In genomic region chrX:74382613-74383012, GRCh38 we compare ENCODE assay signal across 8 cellular contexts. TPM values are rescaled to one million over a fixed set of nuclear protein-coding genes. Genes with fewer than 3 reads are reported as not detected.
DNase-seq lines count a peak whose midpoint lies in the region; ATAC-seq and TF ChIP-seq lines count a peak whose summit lies in the region.

No MANE protein-coding gene starts in this region.

- H3K27me3 ChIP-seq in CD8-positive, alpha-beta memory T cell (ENCODE audit: insufficient read depth, low read length, poor library complexity, severe bottlenecking), result no peaks in the 10 kb centered on the region
- H3K27me3 ChIP-seq in heart left ventricle, result peaks cover 0 to 25% (median 0%) of the 10 kb centered on the region in 9 donors

- WGBS in heart left ventricle, 4 donors, result 31 to 47% (median 36%) methylated on average over 2 of the region's 2 CpGs

- H3K36me3 ChIP-seq in CD8-positive, alpha-beta memory T cell (ENCODE audit: insufficient read depth, low read length), result no peaks in the 10 kb centered on the region
- no peaks in the 10 kb centered on the region for H3K36me3 ChIP-seq in heart left ventricle

- POLR2A ChIA-PET in CD8-positive, alpha-beta memory T cell (lab: Charles Lee), result no interaction called here

- TF ChIP-seq POLR2A in heart left ventricle (IDR thresholded peaks at IDR 0.05), result no peak

- ATAC-seq in GM19455 (IDR thresholded peaks at IDR 0.05; ENCODE audit: unreplicated experiment) (peak; percentile 79), heart left ventricle (peak; percentile 77 to 90 (median 85)), GM21447 (IDR thresholded peaks at IDR 0.05; ENCODE audit: unreplicated experiment) (no peak)

- no peaks in the 10 kb centered on the region for H3K4me1 ChIP-seq in CD8-positive, alpha-beta memory T cell (ENCODE audit: insufficient read depth, low read length)
- no peaks in the 10 kb centered on the region for H3K4me1 ChIP-seq in heart left ventricle

- DNase-seq in CD8-positive, alpha-beta memory T cell, result peak; percentile 14 to 52 (median 25)
- DNase-seq in SKM-1 (lab: John Stamatoyannopoulos, UW; ENCODE audit: unreplicated experiment) (peak; percentile 29), heart left ventricle (peak in 4 of 5 donors; percentile 27 to 66 (median 42)), renal cortical epithelial cell (ENCODE audit: low read depth) (peak; percentile 47)
- DNase-seq in activated naive CD8-positive, alpha-beta T cell treated with anti-CD3 and anti-CD28 coated beads, Interleukin-2, amount 50 U/mL, for 16 hours (ENCODE audit: low read depth, low spot score), result peak; percentile 27

- H3K27ac ChIP-seq in CD8-positive, alpha-beta memory T cell (ENCODE audit: low read depth, low read length), result no peak overlapping the region
- H3K27ac ChIP-seq in heart left ventricle, result no peak overlapping the region

- no peaks in the 10 kb centered on the region for H3K9me3 ChIP-seq in CD8-positive, alpha-beta memory T cell (ENCODE audit: low read length)
- H3K9me3 ChIP-seq in heart left ventricle, result no peaks in the 10 kb centered on the region

- H3K4me3 Mint-ChIP-seq in CD8-positive, alpha-beta memory T cell, result no peak overlapping the region

- intact Hi-C loops in heart left ventricle (cut with DNase I), result loop anchor here in 9 of 10 donors (1.0 to 10.0 kb wide), 7 partner anchors 153 to 172 kb away; no protein-coding TSS in a partner anchor

- no peak overlapping the region for H3K4me3 ChIP-seq in CD8-positive, alpha-beta memory T cell (ENCODE audit: low read length)
- H3K4me3 ChIP-seq in heart left ventricle, result no peak overlapping the region

- H3K27ac Mint-ChIP-seq in CD8-positive, alpha-beta memory T cell, result no peak overlapping the region

- H3K36me3 Mint-ChIP-seq in CD8-positive, alpha-beta memory T cell, result no peaks in the 10 kb centered on the region

- H3K4me1 Mint-ChIP-seq in CD8-positive, alpha-beta memory T cell, result no peaks in the 10 kb centered on the region

- TF ChIP-seq CTCF in LNCAP (IDR thresholded peaks at IDR 0.05) (peak; percentile 68), heart left ventricle (IDR thresholded peaks at IDR 0.05) (peak; percentile 49 to 82 (median 65))

- H3K27me3 Mint-ChIP-seq in CD8-positive, alpha-beta memory T cell, result peaks cover 5 to 12% of the 10 kb centered on the region in 2 donors

- CTCF ChIA-PET in CD8-positive, alpha-beta memory T cell (lab: Charles Lee), result interaction anchor here (1.0 kb wide), 2 partner anchors 14 to 44 kb away, joined by 3 read pairs; no protein-coding TSS in a partner anchor

- H3K9me3 Mint-ChIP-seq in CD8-positive, alpha-beta memory T cell, result no peaks in the 10 kb centered on the region

RNA-seq across cellular contexts. Expression of gene SLC16A2, which starts 38.7 kb away (rescaled TPM):
- total RNA-seq in CD8-positive, alpha-beta memory T cell, result under 1 TPM; 0.46 to 0.78 TPM
- polyA plus RNA-seq in CD8-positive, alpha-beta memory T cell, result 0.24 TPM
- 10 to 100 TPM in 2 of 9 donors, 1 to 10 TPM in 7; 4.7 to 12.1 (median 7.2) TPM for total RNA-seq in heart left ventricle
- polyA plus RNA-seq in heart left ventricle, result 1 to 10 TPM; 2.2 to 7.7 TPM
- 5.9 and 19.5 TPM in 2 replicates for total RNA-seq in renal cortical epithelial cell
